In genomic region chr17:18959071-18959844, GRCh38 we compare ENCODE assay signal across 31 cellular contexts. TPM values are rescaled to one million over a fixed set of nuclear protein-coding genes. Genes with fewer than 3 reads are reported as not detected.
DNase-seq lines count a peak whose midpoint lies in the region; ATAC-seq, FAIRE-seq and TF ChIP-seq lines count a peak whose summit lies in the region.
"Had no signal": no experiment of that assay in that cellular context is flagged by ENCODE, and none has a peak within 500 bp of the region (broad histone marks: within the 10 kb centered on the region; RNA-seq: fewer than 3 reads in every experiment).

No MANE protein-coding gene starts in this region.

- no peaks in the 10 kb centered on the region for H3K79me1 ChIP-seq in mesenchymal stem cell (replicated peaks; ENCODE audit: low read length, poor library complexity, severe bottlenecking)

- peak overlapping the region in 1 of 2 experiments; percentile 58 for H3K18ac ChIP-seq in mesenchymal stem cell (ENCODE audit: low read depth in 1 of 2, low read length in 2 of 2)

- H3K4me3 ChIP-seq in choroid plexus epithelial cell (ENCODE audit: low read depth, low read length) (no peak overlapping the region), mesenchymal stem cell (ENCODE audit: insufficient read depth in 1 of 2, low read depth in 1 of 2, low read length in 2 of 2) (no peak overlapping the region)
- H3K4me3 ChIP-seq: ascending aorta, heart left ventricle, mucosa of descending colon, ovary, Peyer's patch, tibial nerve had no signal

- no peak overlapping the region for H3K4ac ChIP-seq in mesenchymal stem cell (ENCODE audit: low read depth in 1 of 2, low read length in 2 of 2)

- DNase-seq in A172 (ENCODE audit: low spot score): peak; percentile 26
- peak; percentile 5 for DNase-seq in GM12892 (ENCODE audit: insufficient read length)
- peak; percentile 52 for DNase-seq in choroid plexus epithelial cell (ENCODE audit: low read depth)
- DNase-seq in mesenchymal stem cell: no peak
- no peak for DNase-seq in activated CD8-positive, alpha-beta memory T cell treated with anti-CD3 and anti-CD28 coated beads, Interleukin-2, amount 50 U/mL, for 48 hours
- no peak for DNase-seq in NCI-H2196 treated with DMSO at 0.1 percent for 48 hours (lab: John Stamatoyannopoulos, UW; ENCODE audit: unreplicated experiment)
- DNase-seq: activated CD4-positive, alpha-beta T cell treated with anti-CD3 and anti-CD28 coated beads, Interleukin-2, amount 50 U/mL, for 1 hour; activated gamma-delta T cell; activated naive CD8-positive, alpha-beta T cell treated with anti-CD3 and anti-CD28 coated beads, Interleukin-2, amount 10 ng/mL, durations not matched to agents 7 days and 5 days; activated T-cell treated with anti-CD3 and anti-CD28 coated beads, Interleukin-2, amount 50 U/mL, for 4 hours; central memory CD4-positive, alpha-beta T cell; COR-L47; DMS79; foreskin keratinocyte; NCI-H1092; NCI-H187 treated with DMSO at 0.1 percent for 48 hours; NCI-H345; SIG-M5; T-cell had no signal

- TF ChIP-seq POLR2A in GM12892 (IDR thresholded peaks at IDR 0.05; ENCODE audit: low read depth, low read length): no peak

- H2BK12ac ChIP-seq in mesenchymal stem cell (ENCODE audit: low read length in 2 of 2): peak overlapping the region in 1 of 2 experiments; percentile 59

- peak overlapping the region; percentile 50 for H2AK5ac ChIP-seq in mesenchymal stem cell (ENCODE audit: low read length, severe bottlenecking)

- no peak overlapping the region for H4K91ac ChIP-seq in mesenchymal stem cell (ENCODE audit: low read length)

- H3K9ac ChIP-seq in mesenchymal stem cell (ENCODE audit: low read length): no peak overlapping the region

- peaks cover 31% of the 10 kb centered on the region for H3K4me1 ChIP-seq in mesenchymal stem cell (ENCODE audit: control insufficient read depth, insufficient read depth, low read depth, low read length)
- H3K4me1 ChIP-seq: ascending aorta, foreskin keratinocyte, Peyer's patch had no signal

- ATAC-seq in HG02571 (IDR thresholded peaks at IDR 0.05; ENCODE audit: unreplicated experiment): no peak
- ATAC-seq: activated T-cell treated with anti-CD3 and anti-CD28 coated beads, Interleukin-2, amount 50 U/mL, for 4 hours; foreskin keratinocyte; heart left ventricle; mucosa of descending colon; natural killer cell treated with Interleukin-12 subunit alpha and Interleukin-12 subunit beta and Interleukin-15 and Interleukin-18, amount 100 ng/mL, for 72 hours; stimulated activated effector memory CD8-positive, alpha-beta T cell treated with anti-CD3 and anti-CD28 coated beads, Interleukin-12 subunit alpha, Interleukin-12 subunit beta, amount 100 ng/mL, for 72 hours; T-cell had no signal

- no peaks in the 10 kb centered on the region for H3K36me3 ChIP-seq in mesenchymal stem cell (ENCODE audit: control insufficient read depth in 1 of 2, insufficient read depth in 2 of 2, low read depth in 1 of 2, low read length in 2 of 2)
- H3K36me3 ChIP-seq: ascending aorta, heart left ventricle, ovary, Peyer's patch, tibial nerve had no signal

- no peak overlapping the region for H2AFZ ChIP-seq in mesenchymal stem cell (ENCODE audit: low read depth, low read length)

- H2BK5ac ChIP-seq in mesenchymal stem cell (ENCODE audit: low read depth, low read length, poor library complexity, severe bottlenecking): no peak overlapping the region

- peaks cover 0 to 5% of the 10 kb centered on the region in 2 experiments for H3K27me3 ChIP-seq in mesenchymal stem cell (ENCODE audit: control insufficient read depth in 1 of 2, insufficient read depth in 1 of 2, low read length in 2 of 2)
- H3K27me3 ChIP-seq: ascending aorta, foreskin keratinocyte, heart left ventricle, ovary, Peyer's patch, tibial nerve had no signal

- peak overlapping the region; percentile 27 for H4K8ac ChIP-seq in mesenchymal stem cell (ENCODE audit: low read length)

- H2BK15ac ChIP-seq in mesenchymal stem cell (ENCODE audit: low read depth, poor library complexity, severe bottlenecking): no peak overlapping the region

- TF ChIP-seq CTCF in choroid plexus epithelial cell (conservative IDR thresholded peaks at IDR 0.05; ENCODE audit: low read depth, low read length): no peak

- H2BK120ac ChIP-seq in mesenchymal stem cell (ENCODE audit: low read depth, low read length): no peak overlapping the region

- FAIRE-seq in GM12892 (lab: Jason Lieb, UNC): no peak

- H3K14ac ChIP-seq in mesenchymal stem cell (ENCODE audit: low read length in 2 of 2): peak overlapping the region in 1 of 2 experiments; percentile 62

- H3K27ac ChIP-seq in mesenchymal stem cell (ENCODE audit: low read length, poor library complexity, severe bottlenecking): no peak overlapping the region
- H3K27ac ChIP-seq: ascending aorta, foreskin keratinocyte, heart left ventricle, ovary, Peyer's patch, tibial nerve had no signal

- H3K4me2 ChIP-seq in mesenchymal stem cell (ENCODE audit: low read length, poor library complexity, severe bottlenecking): peak overlapping the region; percentile 24

- peak overlapping the region in 1 of 2 experiments; percentile 23 for H3K23ac ChIP-seq in mesenchymal stem cell (ENCODE audit: low read length in 2 of 2)

- 81% methylated on average over 22 of the region's 22 CpGs for WGBS in mesenchymal stem cell

- H3K9me3 ChIP-seq in mesenchymal stem cell (ENCODE audit: control insufficient read depth, low read length): no peaks in the 10 kb centered on the region
- H3K9me3 ChIP-seq: ascending aorta, heart left ventricle, mucosa of descending colon, ovary, Peyer's patch, tibial nerve had no signal

RNA-seq across cellular contexts. Expression of gene SLC5A10, which starts 7.3 kb away (rescaled TPM):
- 0.22 TPM in 1 of 2 replicates, not detected in the other for total RNA-seq in A172 (2014; rRNA removed; shearing (Covaris generic))
- 0.95 TPM for polyA plus RNA-seq in GM12892 (2012; ENCODE audit: missing spikeins)
- 0.03 TPM for polyA plus RNA-seq in mesenchymal stem cell (2013, experiment 1 of 2)
- not detected for polyA plus RNA-seq in mesenchymal stem cell (2013, experiment 2 of 2)
- total RNA-seq: activated naive CD8-positive, alpha-beta T cell treated with anti-CD3 and anti-CD28 coated beads, Interleukin-2, amount 10 ng/mL, durations not matched to agents 7 days and 5 days; activated T-cell treated with anti-CD3 and anti-CD28 coated beads, Interleukin-2, amount 50 U/mL, for 4 hours; ascending aorta; foreskin keratinocyte; HT-29; lung microvascular endothelial cell; natural killer cell treated with Interleukin-12 subunit alpha and Interleukin-12 subunit beta and Interleukin-15 and Interleukin-18, amount 100 ng/mL, for 72 hours; Peyer's patch; tibial nerve had no signal
- polyA plus RNA-seq: AG04450 had no signal

RNA-seq across cellular contexts. Expression of gene FAM83G, which starts 45.3 kb away (rescaled TPM):
- total RNA-seq in A172 (2014; rRNA removed; shearing (Covaris generic)): 26.3 and 29.5 TPM in 2 replicates
- polyA plus RNA-seq in GM12892 (2012; ENCODE audit: missing spikeins): 3.2 TPM
- 2.9 TPM for polyA plus RNA-seq in mesenchymal stem cell (2013, experiment 1 of 2)
- polyA plus RNA-seq in mesenchymal stem cell (2013, experiment 2 of 2): 2.8 TPM

Comparison
In these comparisons a context has a peak if more than half of its experiments do, and no peak if none do; other contexts are left out.
1. DNase-seq: peak in A172 (single experiment), GM12892 (single experiment) and choroid plexus epithelial cell (single experiment); none in mesenchymal stem cell (single experiment), activated CD8-positive, alpha-beta memory T cell treated with anti-CD3 and anti-CD28 coated beads, Interleukin-2, amount 50 U/mL, for 48 hours (single experiment) and NCI-H2196 treated with DMSO at 0.1 percent for 48 hours (single experiment).